ENCODE assay signal across 2 cellular contexts in genomic region chr12:23504043-23504442, GRCh38.
TF ChIP-seq lines count a peak whose summit lies in the region.

No MANE protein-coding gene starts in this region.

TF ChIP-seq in HepG2, 621 proteins besides CTCF, POLR2A, EP300 and RAD21:
- TF ChIP-seq STAG1 (CRISPR knock-in tag; IDR thresholded peaks at IDR 0.05) (0 out of 2 replicates have a peak, but pooled peaks have one; percentile 15), ZNF781 (CRISPR knock-in tag; IDR thresholded peaks at IDR 0.05; ENCODE audit: borderline replicate concordance, not compliant biosample characterization) (no peak), NR2F6 (IDR thresholded peaks at IDR 0.05) (no peak), NR2F6 (CRISPR knock-in tag; IDR thresholded peaks at IDR 0.05) (no peak), HNRNPL (IDR thresholded peaks at IDR 0.05; ENCODE audit: low read depth, low read length) (no peak), ZNF724P (CRISPR knock-in tag; IDR thresholded peaks at IDR 0.05; ENCODE audit: borderline replicate concordance) (no peak), TBP (CRISPR knock-in tag; IDR thresholded peaks at IDR 0.05) (no peak), GTF2F1 (IDR thresholded peaks at IDR 0.05; ENCODE audit: low read length) (no peak), GATAD2A (CRISPR knock-in tag; IDR thresholded peaks at IDR 0.05) (no peak)

TF ChIP-seq in H1, 55 proteins besides CTCF, POLR2A, EP300 and RAD21:
- no peak for TF ChIP-seq USF2 (IDR thresholded peaks at IDR 0.05; ENCODE audit: low read length)
- TF ChIP-seq SP4 (IDR thresholded peaks at IDR 0.05; ENCODE audit: low read length), result no peak
- TF ChIP-seq TAF1 (IDR thresholded peaks at IDR 0.05; ENCODE audit: low read depth, low read length), result no peak
- peak; percentile 4 for TF ChIP-seq ASH2L (IDR thresholded peaks at IDR 0.05; ENCODE audit: low read length)
- no peak for TF ChIP-seq PHF8 (conservative IDR thresholded peaks at IDR 0.05; ENCODE audit: low read depth, low read length)
TF ChIP-seq in H1: peak in this region for 1.
